In the genomic region with DNA sequence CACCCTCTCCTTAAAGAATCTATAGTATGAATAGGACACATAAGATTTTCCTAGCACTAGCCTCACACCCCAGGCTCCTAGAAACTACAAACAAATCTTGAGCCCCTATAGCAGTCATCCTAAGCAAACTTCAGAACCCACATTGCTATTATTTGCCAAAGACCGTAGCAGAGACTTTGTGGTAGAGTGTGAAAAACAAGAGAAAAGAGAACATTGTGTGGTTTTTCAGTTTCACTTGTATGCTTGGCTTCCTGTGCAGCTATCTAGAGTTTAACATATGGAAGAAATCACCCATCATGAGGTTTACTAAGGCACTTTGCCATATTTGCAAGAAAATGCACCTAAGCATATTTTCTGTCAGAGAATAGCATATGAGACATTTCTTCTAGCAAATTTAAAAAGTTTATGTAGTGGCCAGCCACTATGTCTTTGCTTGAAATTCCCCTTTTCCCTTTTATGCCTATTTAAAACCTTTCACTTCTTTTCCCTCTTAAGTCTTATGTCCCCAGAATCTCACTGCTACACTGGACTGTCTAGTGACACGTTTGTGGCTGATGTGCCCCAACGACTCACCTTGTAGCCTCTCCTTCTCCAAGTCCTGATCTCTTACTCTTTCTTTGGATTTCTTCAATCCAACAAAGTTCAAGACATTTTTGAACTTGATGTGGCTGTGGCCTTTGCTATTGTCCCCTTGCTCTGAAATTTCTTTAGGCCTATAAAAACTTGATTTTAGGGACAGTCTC, we compare ENCODE assay signal across 11 cellular contexts. TPM values are rescaled to one million over a fixed set of nuclear protein-coding genes. Genes with fewer than 3 reads are reported as not detected.
DNase-seq lines count a peak whose midpoint lies in the region; ATAC-seq and TF ChIP-seq lines count a peak whose summit lies in the region.
"Had no signal": no experiment of that assay in that cellular context is flagged by ENCODE, and none has a peak within 500 bp of the region (broad histone marks: within the 10 kb centered on the region; RNA-seq: fewer than 3 reads in every experiment).

No MANE protein-coding gene starts in this region.

- no peaks in the 10 kb centered on the region for H3K27me3 ChIP-seq in vagina

- in situ Hi-C loops in astrocyte of the cerebellum (cut with HindIII; ENCODE audit: low sequenced_read_pairs): no loop called here

- TF ChIP-seq POLR2A in vagina (IDR thresholded peaks at IDR 0.05): no peak

- H3K36me3 ChIP-seq in vagina: no peaks in the 10 kb centered on the region

- CTCF ChIA-PET in RWPE1 (lab: Yijun Ruan, JAX): interaction anchor here (0.7 kb wide), 1 partner anchor 388 kb away, joined by 3 read pairs; no protein-coding TSS in a partner anchor

- no peak for TF ChIP-seq CTCF in astrocyte of the cerebellum (IDR thresholded peaks at IDR 0.05; ENCODE audit: low read depth, low read length, missing control alignments)
- no peak for TF ChIP-seq CTCF in vagina (IDR thresholded peaks at IDR 0.05)
- no peak for TF ChIP-seq CTCF in RWPE1 (conservative IDR thresholded peaks at IDR 0.05; ENCODE audit: low read depth)

- H3K27ac ChIP-seq in vagina: no peak overlapping the region
- no peak overlapping the region for H3K27ac ChIP-seq in RWPE1

- no peaks in the 10 kb centered on the region for H3K4me1 ChIP-seq in vagina

- ATAC-seq in GM18511 (IDR thresholded peaks at IDR 0.05; ENCODE audit: unreplicated experiment) (peak; percentile 96), GM21367 (IDR thresholded peaks at IDR 0.05; ENCODE audit: unreplicated experiment) (peak; percentile 93), HG03095 (IDR thresholded peaks at IDR 0.05; ENCODE audit: unreplicated experiment) (peak; percentile 93)

- H3K4me3 ChIP-seq in astrocyte of the cerebellum (ENCODE audit: low read depth, low read length): no peak overlapping the region
- H3K4me3 ChIP-seq in vagina: no peak overlapping the region

- intact Hi-C loops in vagina (cut with DNase I): no loop called here

- DNase-seq in astrocyte of the cerebellum (ENCODE audit: low read depth) (peak; percentile 53), vagina (ENCODE audit: extremely low spot score in 2 of 2) (no peak), NOMO-1 treated with DMSO at 0.1 percent for 48 hours (lab: John Stamatoyannopoulos, UW; ENCODE audit: unreplicated experiment) (no peak), RWPE1 (ENCODE audit: low spot score) (no peak)
- DNase-seq in stimulated activated CD4-positive, alpha-beta T cell treated with anti-CD3 and anti-CD28 coated beads, Interleukin-1b, Interleukin-23, amount 100 ng/mL, for 48 hours: no peak
- DNase-seq: DMS153, NCI-H1417 had no signal

- H3K9me3 ChIP-seq in vagina: peaks cover 6% of the 10 kb centered on the region

- POLR2A ChIA-PET in RWPE1 (lab: Yijun Ruan, JAX; ENCODE audit: low non-redundant PET): no interaction called here

RNA-seq across cellular contexts. Expression of gene CCDC190, which starts 25.6 kb away (rescaled TPM):
- total RNA-seq in vagina: not detected
- total RNA-seq: neural crest cell had no signal

RNA-seq across cellular contexts. Expression of gene HSD17B7, which starts 44.8 kb away (rescaled TPM):
- total RNA-seq in vagina: 18.9 TPM
